8 cellular contexts compared by ENCODE assay signal in the genomic region with DNA sequence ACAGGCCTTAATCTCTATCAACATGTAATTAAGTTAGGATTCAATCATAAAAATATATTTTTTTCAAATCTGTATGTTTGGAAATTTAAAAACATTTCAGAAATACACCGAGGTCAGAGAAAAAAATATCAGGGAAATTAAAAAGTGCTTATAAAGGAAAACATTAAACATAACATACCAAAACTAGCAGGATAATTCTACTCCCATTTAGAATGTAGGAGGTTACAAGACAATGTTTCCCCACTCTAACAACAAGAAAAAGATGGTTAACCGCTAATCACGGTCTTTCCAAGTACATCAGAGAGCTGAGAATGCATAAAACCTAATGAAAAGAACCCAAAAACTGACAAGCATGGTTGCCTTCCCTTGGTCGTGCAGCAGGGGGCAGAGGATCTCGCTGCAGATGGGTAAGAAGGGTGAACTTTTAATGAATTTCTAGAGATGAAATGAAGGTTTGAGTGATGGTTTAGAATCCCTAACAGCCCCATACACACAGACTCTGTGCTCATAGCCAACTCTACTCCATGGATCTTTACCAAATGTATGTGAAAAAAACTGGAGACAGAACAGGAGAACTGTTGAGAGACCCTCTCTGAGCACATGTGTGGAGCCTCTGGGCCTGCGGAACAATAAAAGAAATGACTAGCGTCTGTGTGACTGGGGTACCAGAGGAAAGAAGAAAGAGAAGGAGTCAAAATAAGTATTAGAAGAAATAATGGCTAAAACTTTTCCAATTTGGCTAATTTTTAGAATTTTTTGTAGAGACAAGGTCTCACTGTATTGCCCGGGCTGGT. TPM values are rescaled to one million over a fixed set of nuclear protein-coding genes. Genes with fewer than 3 reads are reported as not detected.
DNase-seq lines count a peak whose midpoint lies in the region; ATAC-seq, FAIRE-seq and TF ChIP-seq lines count a peak whose summit lies in the region.

No MANE protein-coding gene starts in this region.

- no peaks in the 10 kb centered on the region for H3K9me1 ChIP-seq in keratinocyte (ENCODE audit: control insufficient read depth, extremely low read depth, insufficient read depth, low read length)

- H3K9me2 ChIP-seq in SK-N-SH, result no peaks in the 10 kb centered on the region

- peak; percentile 72 for FAIRE-seq in keratinocyte (lab: Jason Lieb, UNC)

- no peak overlapping the region for H3K9ac ChIP-seq in SK-N-SH
- no peak overlapping the region for H3K9ac ChIP-seq in adipocyte (ENCODE audit: low read length)
- no peak overlapping the region for H3K9ac ChIP-seq in keratinocyte (ENCODE audit: control insufficient read depth, extremely low read depth, insufficient read depth, low read length)

- peak; percentile 64 for TF ChIP-seq RAD21 in SK-N-SH (IDR thresholded peaks at IDR 0.05; ENCODE audit: low read length)

- WGBS in SK-N-SH (ENCODE audit: low lambda C conversion rate), result 52% methylated on average over 8 of the region's 8 CpGs

- H4K20me1 ChIP-seq in SK-N-SH (ENCODE audit: insufficient read depth) (no peaks in the 10 kb centered on the region), keratinocyte (ENCODE audit: control insufficient read depth, extremely low read depth, insufficient read depth, low read length) (no peaks in the 10 kb centered on the region)

- H3K79me2 ChIP-seq in SK-N-SH (ENCODE audit: insufficient read depth) (no peaks in the 10 kb centered on the region), keratinocyte (ENCODE audit: control insufficient read depth, insufficient read depth, low read length) (no peaks in the 10 kb centered on the region)

- H3K27me3 ChIP-seq in SK-N-SH (ENCODE audit: insufficient read depth) (no peaks in the 10 kb centered on the region; the same call in 1 of the 2 replicates), adipocyte (replicated peaks; ENCODE audit: control insufficient read depth, insufficient read depth, low read length) (peaks cover 12% of the 10 kb centered on the region), keratinocyte (ENCODE audit: control insufficient read depth, extremely low read depth, insufficient read depth, low read length) (no peaks in the 10 kb centered on the region)

- no peaks in the 10 kb centered on the region for H3F3A ChIP-seq in SK-N-SH (replicated peaks; ENCODE audit: insufficient read depth)

- TF ChIP-seq CTCF in AG09319 (IDR thresholded peaks at IDR 0.05; ENCODE audit: low read depth, low read length) (peak; percentile 90), SK-N-SH (IDR thresholded peaks at IDR 0.05) (peak; percentile 70), keratinocyte (optimal IDR thresholded peaks at IDR 0.05 in 1 of 3, IDR thresholded peaks at IDR 0.05 in 1 of 3, conservative IDR thresholded peaks at IDR 0.05 in 1 of 3; ENCODE audit: extremely low read depth in 1 of 3, insufficient read depth in 2 of 3, low read length in 3 of 3) (peak; percentile 73 to 84 (median 73))

- no peaks in the 10 kb centered on the region for H3K9me3 ChIP-seq in SK-N-SH
- H3K9me3 ChIP-seq in adipocyte (ENCODE audit: control insufficient read depth, low read length), result no peaks in the 10 kb centered on the region
- no peaks in the 10 kb centered on the region for H3K9me3 ChIP-seq in keratinocyte (ENCODE audit: control insufficient read depth, low read depth, low read length)

- H2AFZ ChIP-seq in SK-N-SH (ENCODE audit: low read depth) (no peak overlapping the region), keratinocyte (ENCODE audit: control insufficient read depth, low read length) (no peak overlapping the region)

- no peak overlapping the region for H3K4me2 ChIP-seq in SK-N-SH
- H3K4me2 ChIP-seq in keratinocyte (ENCODE audit: control insufficient read depth, extremely low read depth, insufficient read depth, low read depth, low read length), result no peak overlapping the region

- POLR2A ChIA-PET in SK-N-SH (lab: Yijun Ruan, JAX), result no interaction called here

- no peak for TF ChIP-seq EP300 in SK-N-SH (IDR thresholded peaks at IDR 0.05; ENCODE audit: borderline replicate concordance in 1 of 2, low read depth in 1 of 2, low read length in 1 of 2)

- H3K4me1 ChIP-seq in SK-N-SH (ENCODE audit: control insufficient read depth in 1 of 2, insufficient read depth in 2 of 2, low read depth in 1 of 2, low read length in 1 of 2) (no peaks in the 10 kb centered on the region), adipocyte (ENCODE audit: control insufficient read depth, insufficient read depth, low read length) (no peaks in the 10 kb centered on the region), keratinocyte (ENCODE audit: control insufficient read depth, extremely low read depth, insufficient read depth, low read length) (no peaks in the 10 kb centered on the region)

- dilution Hi-C loops in keratinocyte (cut with MboI; ENCODE audit: extremely low pct_ligation_motif_present, low sequenced_read_pairs), result no loop called here

- no peaks in the 10 kb centered on the region for H3K36me3 ChIP-seq in SK-N-SH (replicated peaks in 1 of 2; ENCODE audit: control insufficient read depth in 1 of 2, insufficient read depth in 2 of 2, low read length in 1 of 2)
- H3K36me3 ChIP-seq in adipocyte (ENCODE audit: control insufficient read depth, insufficient read depth, low read length, severe bottlenecking), result no peaks in the 10 kb centered on the region
- H3K36me3 ChIP-seq in keratinocyte (ENCODE audit: control insufficient read depth in 2 of 2, extremely low read depth in 1 of 2, insufficient read depth in 2 of 2, low read length in 2 of 2), result no peaks in the 10 kb centered on the region

- H3K27ac ChIP-seq in SK-N-SH (ENCODE audit: low read depth in 2 of 2, low read length in 1 of 2) (no peak overlapping the region), keratinocyte (ENCODE audit: control insufficient read depth, insufficient read depth, low read length) (no peak overlapping the region)

- H3K4me3 ChIP-seq in SK-N-SH (ENCODE audit: low read depth in 2 of 2, low read length in 1 of 2) (no peak overlapping the region; a peak in 1 of 4 replicates), adipocyte (ENCODE audit: low read length) (no peak overlapping the region), keratinocyte (ENCODE audit: control insufficient read depth in 2 of 3, extremely low read depth in 1 of 3, insufficient read depth in 2 of 3, low read depth in 1 of 3, low read length in 3 of 3) (no peak overlapping the region)

- CTCF ChIA-PET in SK-N-SH (lab: Yijun Ruan, JAX), result interaction anchor here (0.6 to 4.7 kb wide), 10 partner anchors 13 to 342 kb away, joined by 3 to 29 read pairs (median 4); no protein-coding TSS in a partner anchor

- no peak for DNase-seq in AG09319 (ENCODE audit: extremely low read depth, low read depth)
- DNase-seq in H4 (ENCODE audit: low spot score), result peak; percentile 64
- DNase-seq in SK-N-SH, result peak; percentile 65
- DNase-seq in adipocyte (ENCODE audit: low read depth), result peak; percentile 67
- DNase-seq in keratinocyte (ENCODE audit: low read depth, low spot score), result no peak
- DNase-seq in stimulated activated CD8-positive, alpha-beta memory T cell treated with anti-CD3 and anti-CD28 coated beads, Interleukin-7, amount 100 ng/mL, for 4 hours (ENCODE audit: low read depth in 2 of 2), result peak; percentile 8 to 24

- ATAC-seq in GM21526 (IDR thresholded peaks at IDR 0.05; ENCODE audit: low FRiP score, unreplicated experiment) (no peak), GM18870 (IDR thresholded peaks at IDR 0.05; ENCODE audit: unreplicated experiment) (no peak)

TF ChIP-seq in SK-N-SH, 30 proteins besides CTCF, POLR2A, EP300 and RAD21:
- TF ChIP-seq SMC3 (IDR thresholded peaks at IDR 0.05; ENCODE audit: low read depth, low read length) (peak; percentile 71), RXRA (IDR thresholded peaks at IDR 0.05; ENCODE audit: borderline replicate concordance, low read depth) (no peak)

RNA-seq across cellular contexts. Expression of a gene that starts 51.3 kb away (rescaled TPM):
- total RNA-seq in H4 (2014; rRNA removed; shearing (Covaris generic)), result 61.2 and 75.6 TPM in 2 replicates
- polyA plus RNA-seq in SK-N-SH (2012; rRNA removed), result 79.0 and 87.7 TPM in 2 replicates
- 85.1 and 96.5 TPM in 2 replicates for polyA plus RNA-seq in SK-N-SH (2012; cell fraction: cytosol; rRNA removed)
- polyA plus RNA-seq in SK-N-SH (2012; cell fraction: nucleus; rRNA removed), result 44.3 and 50.3 TPM in 2 replicates
- polyA plus RNA-seq in keratinocyte, result 77.8 to 103 TPM (median 78.4 TPM) in 3 replicates
- 101 TPM for polyA plus RNA-seq in keratinocyte (2011; ENCODE audit: low read depth)
- polyA plus RNA-seq in keratinocyte (2011; cell fraction: cytosol; rRNA removed), result 62.1 and 94.2 TPM in 2 replicates
- 50.3 and 52.6 TPM in 2 replicates for polyA plus RNA-seq in keratinocyte (2011; cell fraction: nucleus; rRNA removed)
- polyA plus RNA-seq in keratinocyte (2012; ENCODE audit: low replicate concordance), result 64.6 and 90.1 TPM in 2 replicates
- polyA minus RNA-seq in keratinocyte, result 77.1 to 125 TPM (median 119 TPM) in 3 replicates
- polyA minus RNA-seq in keratinocyte (2011; cell fraction: cytosol; rRNA and poly(A)+ RNA removed), result 81.9 TPM
- polyA minus RNA-seq in keratinocyte (2011; cell fraction: nucleus; rRNA and poly(A)+ RNA removed), result 39.0 and 56.3 TPM in 2 replicates

Comparison
In these comparisons a context has a peak if more than half of its experiments do, and no peak if none do; other contexts are left out.
1. DNase-seq: peak in H4 (single experiment), SK-N-SH (single experiment), adipocyte (single experiment) and stimulated activated CD8-positive, alpha-beta memory T cell treated with anti-CD3 and anti-CD28 coated beads, Interleukin-7, amount 100 ng/mL, for 4 hours (2 of 2); none in AG09319 (single experiment) and keratinocyte (single experiment).
2. Peak in every context shown above with its lines, with median percentiles within 50 percentile points of each other: CTCF ChIP-seq.